Comparison of ENCODE assay signal across 8 cellular contexts in the genomic region with DNA sequence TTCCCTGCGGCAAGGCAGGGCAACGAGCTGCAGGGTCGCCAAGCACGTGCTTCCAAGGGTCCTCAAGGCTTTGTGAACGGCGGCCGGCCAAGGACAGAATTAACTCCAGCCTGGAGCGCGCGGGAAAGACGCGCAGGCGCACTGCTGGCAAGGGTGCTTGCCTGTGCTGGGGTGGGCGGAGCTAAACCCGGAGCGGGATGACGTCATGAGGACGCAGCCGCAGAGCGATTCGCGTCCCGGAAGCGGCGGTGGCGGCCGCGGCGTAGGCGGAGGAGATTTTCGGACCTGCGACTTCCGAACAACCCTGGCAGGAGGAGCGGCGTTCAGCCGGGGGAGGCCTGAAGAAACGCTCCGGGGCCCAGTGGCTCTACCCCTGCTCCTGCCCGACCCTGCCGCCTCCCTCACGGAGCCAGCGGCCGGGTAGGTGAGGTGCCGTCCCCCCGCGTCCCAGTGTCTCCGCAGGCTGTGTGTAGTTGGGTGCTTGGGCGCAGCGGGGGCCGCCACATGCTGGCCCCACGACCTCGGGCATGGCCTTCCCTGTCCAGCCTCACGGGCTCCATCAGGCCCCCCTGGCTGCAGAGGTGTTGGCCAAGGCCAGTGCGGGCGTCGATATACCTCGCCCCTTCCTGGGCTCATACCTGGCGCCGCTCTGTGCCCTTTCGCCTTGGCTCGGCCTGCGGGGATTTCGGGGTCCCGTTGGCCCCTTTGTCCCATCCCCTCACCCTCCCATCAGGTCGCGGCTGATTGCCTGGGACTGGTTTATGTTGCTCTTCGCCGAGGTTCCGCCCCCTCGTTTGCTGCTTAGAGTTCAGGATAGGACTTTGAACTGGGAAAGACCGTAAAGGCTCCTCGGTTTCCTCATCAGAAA. TPM values are rescaled to one million over a fixed set of nuclear protein-coding genes. Genes with fewer than 3 reads are reported as not detected.
DNase-seq lines count a peak whose midpoint lies in the region; ATAC-seq and TF ChIP-seq lines count a peak whose summit lies in the region.

A gene with protein sequence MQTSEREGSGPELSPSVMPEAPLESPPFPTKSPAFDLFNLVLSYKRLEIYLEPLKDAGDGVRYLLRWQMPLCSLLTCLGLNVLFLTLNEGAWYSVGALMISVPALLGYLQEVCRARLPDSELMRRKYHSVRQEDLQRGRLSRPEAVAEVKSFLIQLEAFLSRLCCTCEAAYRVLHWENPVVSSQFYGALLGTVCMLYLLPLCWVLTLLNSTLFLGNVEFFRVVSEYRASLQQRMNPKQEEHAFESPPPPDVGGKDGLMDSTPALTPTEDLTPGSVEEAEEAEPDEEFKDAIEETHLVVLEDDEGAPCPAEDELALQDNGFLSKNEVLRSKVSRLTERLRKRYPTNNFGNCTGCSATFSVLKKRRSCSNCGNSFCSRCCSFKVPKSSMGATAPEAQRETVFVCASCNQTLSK (plus strand): TSS at position 227 of the 868 bp plus-strand sequence. CDS start 1,350 bp downstream, outside the sequence.

- intact Hi-C loops in dorsolateral prefrontal cortex (cut with DNase I), result loop anchor here in 1 of 2 donors (2.0 to 5.0 kb wide), 2 partner anchors 52 to 395 kb away; partner anchors contain the start of gene R3HCC1L
- intact Hi-C loops in right lobe of liver (cut with DNase I), result loop anchor here in 1 of 2 donors (10.0 kb wide), 1 partner anchor 62 kb away; no protein-coding TSS in a partner anchor

- peak within 1 kb of the TSS; percentile 99 to 100 (median 99) for H3K4me3 Mint-ChIP-seq in CD4-positive, CD25-positive, alpha-beta regulatory T cell
- H3K4me3 Mint-ChIP-seq in activated CD4-positive, alpha-beta memory T cell treated with anti-CD3 and anti-CD28 coated beads, Interleukin-2, amount 10 ng/mL, durations not matched to agents 7 days and 5 days, result peak within 1 kb of the TSS; percentile 85

- CTCF ChIA-PET in activated CD4-positive, alpha-beta memory T cell treated with anti-CD3 and anti-CD28 coated beads, Interleukin-2, amount 10 ng/mL, durations not matched to agents 7 days and 5 days (lab: Charles Lee), result interaction anchor here (0.6 to 9.7 kb wide), 16 partner anchors 10 to 337 kb away, joined by 3 to 111 read pairs (median 4); partner anchors contain the start of genes AVPI1 and RRP12

- no peaks in the 10 kb centered on the region for H3K27me3 ChIP-seq in CD4-positive, CD25-positive, alpha-beta regulatory T cell (ENCODE audit: control insufficient read depth, insufficient read depth, low read length)
- no peaks in the 10 kb centered on the region for H3K27me3 ChIP-seq in dorsolateral prefrontal cortex
- H3K27me3 ChIP-seq in right lobe of liver, result no peaks in the 10 kb centered on the region

- peak; percentile 92 to 95 (median 93) for DNase-seq in CD4-positive, CD25-positive, alpha-beta regulatory T cell
- peak; percentile 94 for DNase-seq in NCI-H82 (lab: John Stamatoyannopoulos, UW)
- peak; percentile 95 for DNase-seq in activated CD4-positive, alpha-beta memory T cell treated with anti-CD3 and anti-CD28 coated beads, Interleukin-2, amount 10 ng/mL, durations not matched to agents 7 days and 5 days
- peak; percentile 91 to 96 (median 94) for DNase-seq in dorsolateral prefrontal cortex
- peak; percentile 97 to 98 (median 97) for DNase-seq in right lobe of liver
- peak; percentile 97 for DNase-seq in stimulated activated CD4-positive, alpha-beta T cell treated with anti-CD3 and anti-CD28 coated beads, Interleukin-4, amount 100 ng/mL, for 24 hours

- peaks cover 19 to 60% (median 35%) of the 10 kb centered on the region in 4 donors for H3K4me1 Mint-ChIP-seq in CD4-positive, CD25-positive, alpha-beta regulatory T cell
- H3K4me1 Mint-ChIP-seq in activated CD4-positive, alpha-beta memory T cell treated with anti-CD3 and anti-CD28 coated beads, Interleukin-2, amount 10 ng/mL, durations not matched to agents 7 days and 5 days, result peaks cover 42% of the 10 kb centered on the region

- H3K4me1 ChIP-seq in CD4-positive, CD25-positive, alpha-beta regulatory T cell (ENCODE audit: control insufficient read depth, insufficient read depth, low read length, poor library complexity, severe bottlenecking), result peaks cover 38% of the 10 kb centered on the region
- peaks cover 0 to 15% (median 6%) of the 10 kb centered on the region in 4 donors for H3K4me1 ChIP-seq in right lobe of liver

- no peaks in the 10 kb centered on the region for H3K9me3 Mint-ChIP-seq in CD4-positive, CD25-positive, alpha-beta regulatory T cell
- peaks cover 2% of the 10 kb centered on the region for H3K9me3 Mint-ChIP-seq in activated CD4-positive, alpha-beta memory T cell treated with anti-CD3 and anti-CD28 coated beads, Interleukin-2, amount 10 ng/mL, durations not matched to agents 7 days and 5 days

- TF ChIP-seq CTCF in dorsolateral prefrontal cortex (IDR thresholded peaks at IDR 0.05 in 54 of 56, conservative IDR thresholded peaks at IDR 0.05 in 2 of 56; ENCODE audit: low read depth in 1 of 56, partially characterized antibody in 56 of 56) (peak in 32 of 56 donors; percentile 7 to 52 (median 30)), right lobe of liver (IDR thresholded peaks at IDR 0.05) (no peak)

- H3K27me3 Mint-ChIP-seq in CD4-positive, CD25-positive, alpha-beta regulatory T cell, result peaks cover 4% of the 10 kb centered on the region
- H3K27me3 Mint-ChIP-seq in activated CD4-positive, alpha-beta memory T cell treated with anti-CD3 and anti-CD28 coated beads, Interleukin-2, amount 10 ng/mL, durations not matched to agents 7 days and 5 days, result no peaks in the 10 kb centered on the region

- H3K36me3 ChIP-seq in CD4-positive, CD25-positive, alpha-beta regulatory T cell (ENCODE audit: control insufficient read depth, insufficient read depth, low read length), result peaks cover 26% of the 10 kb centered on the region
- H3K36me3 ChIP-seq in right lobe of liver, result peaks cover 0 to 24% (median 0%) of the 10 kb centered on the region in 4 donors

- WGBS in right lobe of liver (ENCODE audit: insufficient coverage, low coverage, low lambda C conversion rate, missing lambda C conversion rate), result under 1% methylated on average over 39 of the region's 72 CpGs

- H3K4me3 ChIP-seq in CD4-positive, CD25-positive, alpha-beta regulatory T cell (ENCODE audit: low read depth, low read length), result peak within 1 kb of the TSS; percentile 95
- peak within 1 kb of the TSS; percentile 71 to 100 (median 95) for H3K4me3 ChIP-seq in dorsolateral prefrontal cortex
- peak within 1 kb of the TSS; percentile 85 to 99 (median 95) for H3K4me3 ChIP-seq in right lobe of liver

- TF ChIP-seq POLR2A in right lobe of liver (IDR thresholded peaks at IDR 0.05), result peak; percentile 93

- no peaks in the 10 kb centered on the region for H3K9me3 ChIP-seq in CD4-positive, CD25-positive, alpha-beta regulatory T cell (ENCODE audit: control insufficient read depth in 2 of 2, low read length in 2 of 2)
- H3K9me3 ChIP-seq in right lobe of liver, result no peaks in the 10 kb centered on the region

- H3K27ac Mint-ChIP-seq in CD4-positive, CD25-positive, alpha-beta regulatory T cell, result peak within 1 kb of the TSS; percentile 96 to 99 (median 98)
- H3K27ac Mint-ChIP-seq in activated CD4-positive, alpha-beta memory T cell treated with anti-CD3 and anti-CD28 coated beads, Interleukin-2, amount 10 ng/mL, durations not matched to agents 7 days and 5 days, result peak within 1 kb of the TSS; percentile 86

- peak within 1 kb of the TSS; percentile 92 for H3K27ac ChIP-seq in CD4-positive, CD25-positive, alpha-beta regulatory T cell (ENCODE audit: insufficient read depth, low read length, poor library complexity, severe bottlenecking)
- H3K27ac ChIP-seq in dorsolateral prefrontal cortex (peak within 1 kb of the TSS; percentile 6 to 94 (median 81)), right lobe of liver (peak within 1 kb of the TSS; percentile 80 to 95 (median 93))

- peaks cover 33% of the 10 kb centered on the region for H3K36me3 Mint-ChIP-seq in CD4-positive, CD25-positive, alpha-beta regulatory T cell
- peaks cover 32% of the 10 kb centered on the region for H3K36me3 Mint-ChIP-seq in activated CD4-positive, alpha-beta memory T cell treated with anti-CD3 and anti-CD28 coated beads, Interleukin-2, amount 10 ng/mL, durations not matched to agents 7 days and 5 days (ENCODE audit: low read depth)

- ATAC-seq in CD4-positive, CD25-positive, alpha-beta regulatory T cell (ENCODE audit: low read depth in 2 of 2), result peak; percentile 87
- peak; percentile 85 for ATAC-seq in GM19397 (IDR thresholded peaks at IDR 0.05; ENCODE audit: unreplicated experiment)
- peak; percentile 84 for ATAC-seq in HG03565 (IDR thresholded peaks at IDR 0.05; ENCODE audit: unreplicated experiment)
- peak; percentile 92 to 95 (median 93) for ATAC-seq in right lobe of liver

- POLR2A ChIA-PET in activated CD4-positive, alpha-beta memory T cell treated with anti-CD3 and anti-CD28 coated beads, Interleukin-2, amount 10 ng/mL, durations not matched to agents 7 days and 5 days (lab: Charles Lee), result interaction anchor here (0.7 to 2.2 kb wide), 15 partner anchors 8 to 709 kb away, joined by 3 to 20 read pairs (median 3); partner anchors contain the start of genes AVPI1, MARVELD1 and PI4K2A

RNA-seq across cellular contexts. Expression of the gene that starts here (rescaled TPM):
- 86.9 TPM for total RNA-seq in CD4-positive, CD25-positive, alpha-beta regulatory T cell
- polyA plus RNA-seq in CD4-positive, CD25-positive, alpha-beta regulatory T cell, result 10 to 100 TPM; 22.4 to 46.4 (median 42.6) TPM
- 10 to 100 TPM; 29.3 to 32.4 TPM for total RNA-seq in activated CD4-positive, alpha-beta memory T cell treated with anti-CD3 and anti-CD28 coated beads, Interleukin-2, amount 10 ng/mL, durations not matched to agents 7 days and 5 days
- 10 to 100 TPM; 47.7 to 82.7 (median 64.5) TPM for total RNA-seq in dorsolateral prefrontal cortex
- total RNA-seq in right lobe of liver, result 10 to 100 TPM in 5 of 6 experiments, 1 to 10 TPM in 1; 9.2 to 19.3 (median 12.6) TPM

Comparison
In these comparisons a context has a peak if more than half of its experiments do, and no peak if none do; other contexts are left out.
1. Peak in every context shown above with its lines: DNase-seq, ATAC-seq, H3K4me3 ChIP-seq and H3K27ac ChIP-seq.
2. CTCF ChIP-seq: peak in dorsolateral prefrontal cortex (32 of 56); none in right lobe of liver (0 of 4).